8 cellular contexts compared by ENCODE assay signal in genomic region chr16:57185945-57186629, GRCh38.
DNase-seq lines count a peak whose midpoint lies in the region; ATAC-seq and FAIRE-seq lines count a peak whose summit lies in the region.

A gene with protein sequence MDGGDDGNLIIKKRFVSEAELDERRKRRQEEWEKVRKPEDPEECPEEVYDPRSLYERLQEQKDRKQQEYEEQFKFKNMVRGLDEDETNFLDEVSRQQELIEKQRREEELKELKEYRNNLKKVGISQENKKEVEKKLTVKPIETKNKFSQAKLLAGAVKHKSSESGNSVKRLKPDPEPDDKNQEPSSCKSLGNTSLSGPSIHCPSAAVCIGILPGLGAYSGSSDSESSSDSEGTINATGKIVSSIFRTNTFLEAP (minus strand): TSS chr16:57186039. CDS start chr16:57173854, 12,185 bp downstream.
Gene RSPRY1, plus strand, starts transcription at chr16:57186329. Its CDS starts 18,330 bp downstream, at chr16:57204659.

- peak within 1 kb of the TSS; percentile 99 for H3K27ac Mint-ChIP-seq in effector memory CD8-positive, alpha-beta T cell

- FAIRE-seq in HTR-8/SVneo (lab: Jason Lieb, UNC) = peak; percentile 98

- H3K4me1 Mint-ChIP-seq in effector memory CD8-positive, alpha-beta T cell (ENCODE audit: low read depth in 2 of 2) = peaks cover 32 to 56% of the 10 kb centered on the region in 2 donors

- ATAC-seq in GM21367 (IDR thresholded peaks at IDR 0.05; ENCODE audit: unreplicated experiment) = peak; percentile 81
- peak; percentile 87 for ATAC-seq in effector memory CD8-positive, alpha-beta T cell (replicated peaks)

- no peaks in the 10 kb centered on the region for H3K27me3 Mint-ChIP-seq in effector memory CD8-positive, alpha-beta T cell

- H3K9me3 Mint-ChIP-seq in effector memory CD8-positive, alpha-beta T cell = no peaks in the 10 kb centered on the region

- DNase-seq in COLO829 (ENCODE audit: low spot score) (peak; percentile 99), HTR-8/SVneo (ENCODE audit: insufficient read length, low spot score) (peak; percentile 99), NOMO-1 treated with dmso at 0.1 percent for 144 hours (lab: John Stamatoyannopoulos, UW; ENCODE audit: unreplicated experiment) (peak; percentile 98), medulla oblongata (ENCODE audit: extremely low spot score) (peak; percentile 100)
- DNase-seq in activated CD8-positive, alpha-beta memory T cell treated with anti-CD3 and anti-CD28 coated beads for 48 hours (ENCODE audit: low read depth in 2 of 3, low spot score in 2 of 3) = peak; percentile 82 to 96 (median 95)
- DNase-seq in effector memory CD8-positive, alpha-beta T cell = peak; percentile 99
- peak; percentile 97 for DNase-seq in stimulated activated CD8-positive, alpha-beta memory T cell treated with anti-CD3 and anti-CD28 coated beads, Interleukin-12 subunit alpha, Interleukin-12 subunit beta, amount 100 ng/mL, for 1 hour (ENCODE audit: low read depth)

- H3K36me3 Mint-ChIP-seq in effector memory CD8-positive, alpha-beta T cell (ENCODE audit: insufficient read depth) = peaks cover 16% of the 10 kb centered on the region

- H3K4me3 Mint-ChIP-seq in effector memory CD8-positive, alpha-beta T cell = peak within 1 kb of the TSS; percentile 96 to 99

Comparison
In these comparisons a context has a peak if more than half of its experiments do, and no peak if none do; other contexts are left out.
1. Peak in every context shown above with its lines: DNase-seq and ATAC-seq.